Comparison of ENCODE assay signal across 8 cellular contexts in the genomic region with DNA sequence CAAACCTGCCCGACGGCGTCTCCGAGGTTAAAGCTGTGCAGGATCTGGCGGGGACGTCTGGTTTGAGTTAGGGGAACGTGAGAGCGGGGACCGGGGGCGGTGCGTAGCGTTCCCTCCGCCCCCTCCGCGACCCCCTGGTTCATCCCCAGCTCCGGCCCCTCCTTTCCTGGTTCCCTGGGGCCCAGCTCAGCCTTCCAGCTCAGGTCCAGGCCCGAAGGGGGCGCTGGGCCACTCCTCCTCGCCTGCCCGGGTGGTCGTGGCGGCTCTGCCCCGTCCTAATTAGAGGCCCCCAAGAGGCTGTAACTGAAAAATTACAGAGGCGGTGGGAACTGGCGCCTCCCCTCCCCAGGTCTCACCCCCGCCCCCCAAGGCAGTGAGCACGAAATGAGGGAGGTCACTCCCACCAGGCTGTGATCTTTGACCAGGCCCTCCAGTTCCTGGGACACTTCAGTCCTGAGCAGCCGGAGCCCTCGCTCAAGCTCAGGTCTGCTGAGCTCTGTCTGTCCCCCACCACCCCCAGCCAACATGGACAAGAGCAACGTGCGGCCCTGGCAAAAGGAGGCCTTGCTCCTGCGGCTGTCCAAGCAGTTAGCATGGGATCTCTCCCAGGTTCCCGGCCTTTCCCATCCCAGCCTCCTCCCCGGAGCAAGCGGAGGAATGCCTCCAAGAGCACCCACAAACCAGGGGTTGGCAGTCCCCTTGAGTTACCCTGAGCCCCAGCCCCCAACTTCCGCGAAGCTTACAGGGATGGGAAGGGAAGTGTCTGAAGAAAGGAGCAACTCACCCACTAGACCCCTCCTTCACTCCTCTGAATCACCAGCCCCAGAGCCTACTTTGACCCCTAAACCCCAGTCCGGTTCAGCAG. TPM values are rescaled to one million over a fixed set of nuclear protein-coding genes. Genes with fewer than 3 reads are reported as not detected.
A peak's percentile ranks its signal among the peaks of the same experiment; 100 is the strongest.
DNase-seq lines count a peak whose midpoint lies in the region; ATAC-seq, FAIRE-seq and TF ChIP-seq lines count a peak whose summit lies in the region.

No MANE protein-coding gene starts in this region.

- no peak for TF ChIP-seq POLR2A in GM12892 (IDR thresholded peaks at IDR 0.05; ENCODE audit: low read depth, low read length)

- peak overlapping the region; percentile 89 for H2AFZ ChIP-seq in GM23338

- POLR2A ChIA-PET in activated CD8-positive, alpha-beta T cell treated with anti-CD3 and anti-CD28 coated beads, Interleukin-2, amount 10 ng/mL, durations not matched to agents 7 days and 5 days (lab: Charles Lee) = interaction anchor here (0.9 to 3.7 kb wide), 13 partner anchors 11 to 59 kb away, joined by 3 to 45 read pairs (median 7); a partner anchor contains a TSS

- no peaks in the 10 kb centered on the region for H3K27me3 ChIP-seq in GM23338 (ENCODE audit: insufficient read depth)
- H3K27me3 ChIP-seq in right atrium auricular region = no peaks in the 10 kb centered on the region
- H3K27me3 ChIP-seq in skeletal muscle satellite cell (ENCODE audit: control insufficient read depth, insufficient read depth, low read length) = peaks cover 20% of the 10 kb centered on the region

- TF ChIP-seq CTCF in GM23338 (conservative IDR thresholded peaks at IDR 0.05; ENCODE audit: low read depth in 2 of 2) (peak; percentile 48 to 71), right atrium auricular region (IDR thresholded peaks at IDR 0.05) (no peak), GM20000 (IDR thresholded peaks at IDR 0.05; ENCODE audit: extremely low read depth, missing control alignments) (no peak)

- no peak for FAIRE-seq in GM12892 (lab: Jason Lieb, UNC)

- H3K27me3 Mint-ChIP-seq in GM23338 (ENCODE audit: insufficient read depth, low read depth, poor library complexity) = peaks cover 16% of the 10 kb centered on the region
- no peaks in the 10 kb centered on the region for H3K27me3 Mint-ChIP-seq in activated CD8-positive, alpha-beta T cell treated with anti-CD3 and anti-CD28 coated beads, Interleukin-2, amount 10 ng/mL, durations not matched to agents 7 days and 5 days (ENCODE audit: low read depth)

- CTCF ChIA-PET in activated CD8-positive, alpha-beta T cell treated with anti-CD3 and anti-CD28 coated beads, Interleukin-2, amount 10 ng/mL, durations not matched to agents 7 days and 5 days (lab: Charles Lee) = interaction anchor here (1.0 to 6.3 kb wide), 14 partner anchors 9 to 364 kb away, joined by 3 to 194 read pairs (median 31); a partner anchor contains a TSS

- peak overlapping the region; percentile 43 for H3K9ac ChIP-seq in skeletal muscle satellite cell (ENCODE audit: low read depth, low read length)

- H4K20me1 ChIP-seq in GM23338 (replicated peaks; ENCODE audit: insufficient read depth) = no peaks in the 10 kb centered on the region

- peaks cover 37% of the 10 kb centered on the region for H3K4me1 Mint-ChIP-seq in GM23338
- peaks cover 44% of the 10 kb centered on the region for H3K4me1 Mint-ChIP-seq in activated CD8-positive, alpha-beta T cell treated with anti-CD3 and anti-CD28 coated beads, Interleukin-2, amount 10 ng/mL, durations not matched to agents 7 days and 5 days (ENCODE audit: low read depth)

- H3K9me3 Mint-ChIP-seq in GM23338 = peaks cover 2% of the 10 kb centered on the region; the same call in 2 of the 3 replicates
- no peaks in the 10 kb centered on the region for H3K9me3 Mint-ChIP-seq in activated CD8-positive, alpha-beta T cell treated with anti-CD3 and anti-CD28 coated beads, Interleukin-2, amount 10 ng/mL, durations not matched to agents 7 days and 5 days (ENCODE audit: insufficient read depth)

- H3F3A ChIP-seq in GM23338 (replicated peaks; ENCODE audit: low read depth) = peaks cover 13% of the 10 kb centered on the region; the same call in 1 of the 2 replicates

- no peaks in the 10 kb centered on the region for H3K36me3 ChIP-seq in GM23338 (ENCODE audit: insufficient read depth)
- no peaks in the 10 kb centered on the region for H3K36me3 ChIP-seq in right atrium auricular region
- H3K36me3 ChIP-seq in skeletal muscle satellite cell (ENCODE audit: insufficient read depth, low read length) = no peaks in the 10 kb centered on the region

- peaks cover 5% of the 10 kb centered on the region; the same call in 2 of the 3 replicates for H3K36me3 Mint-ChIP-seq in GM23338 (ENCODE audit: low read depth)
- H3K36me3 Mint-ChIP-seq in activated CD8-positive, alpha-beta T cell treated with anti-CD3 and anti-CD28 coated beads, Interleukin-2, amount 10 ng/mL, durations not matched to agents 7 days and 5 days (ENCODE audit: low read depth) = peaks cover 25% of the 10 kb centered on the region

- H3K4me2 ChIP-seq in GM23338 (peak overlapping the region; percentile 89), skeletal muscle satellite cell (ENCODE audit: low read length) (peak overlapping the region; percentile 66)

- peak; percentile 82 for DNase-seq in GM23338 (ENCODE audit: low spot score)
- DNase-seq in activated CD8-positive, alpha-beta T cell treated with anti-CD3 and anti-CD28 coated beads, Interleukin-2, amount 10 ng/mL, durations not matched to agents 7 days and 5 days = no peak
- DNase-seq in right atrium auricular region (ENCODE audit: low spot score) = no peak
- no peak for DNase-seq in GM12892 (ENCODE audit: insufficient read length)
- no peak for DNase-seq in activated CD4-positive, alpha-beta T cell treated with anti-CD3 and anti-CD28 coated beads, Interleukin-2, amount 50 U/mL, for 48 hours
- DNase-seq in GM20000 (ENCODE audit: low spot score) = no peak
- DNase-seq in NCI-H526 treated with DMSO at 0.1 percent for 48 hours (lab: John Stamatoyannopoulos, UW) = no peak

- H3K27ac Mint-ChIP-seq in GM23338 = peak overlapping the region; percentile 82
- peak overlapping the region; percentile 99 for H3K27ac Mint-ChIP-seq in activated CD8-positive, alpha-beta T cell treated with anti-CD3 and anti-CD28 coated beads, Interleukin-2, amount 10 ng/mL, durations not matched to agents 7 days and 5 days

- no peaks in the 10 kb centered on the region for H3K79me2 ChIP-seq in GM23338 (replicated peaks; ENCODE audit: insufficient read depth)

- peaks cover 29% of the 10 kb centered on the region for H3K4me1 ChIP-seq in GM23338 (ENCODE audit: insufficient read depth)
- H3K4me1 ChIP-seq in right atrium auricular region = peaks cover 0 to 57% of the 10 kb centered on the region in 2 donors
- H3K4me1 ChIP-seq in skeletal muscle satellite cell (ENCODE audit: control insufficient read depth, insufficient read depth, low read length) = peaks cover 35% of the 10 kb centered on the region

- ATAC-seq in GM23338 = peak; percentile 12
- no peak for ATAC-seq in activated CD8-positive, alpha-beta T cell treated with anti-CD3 and anti-CD28 coated beads, Interleukin-2, amount 10 ng/mL, durations not matched to agents 7 days and 5 days

- no peaks in the 10 kb centered on the region for H3K9me2 ChIP-seq in GM23338 (ENCODE audit: insufficient read depth)

- H3K4me3 Mint-ChIP-seq in GM23338 = peak overlapping the region; percentile 81
- H3K4me3 Mint-ChIP-seq in activated CD8-positive, alpha-beta T cell treated with anti-CD3 and anti-CD28 coated beads, Interleukin-2, amount 10 ng/mL, durations not matched to agents 7 days and 5 days = peak overlapping the region; percentile 87

- no peaks in the 10 kb centered on the region for H3K9me3 ChIP-seq in right atrium auricular region
- H3K9me3 ChIP-seq in skeletal muscle satellite cell (replicated peaks; ENCODE audit: low read length) = no peaks in the 10 kb centered on the region

- H3K4me3 ChIP-seq in GM23338 (peak overlapping the region; percentile 80), right atrium auricular region (peak overlapping the region; percentile 36 to 58), skeletal muscle satellite cell (ENCODE audit: low read length) (peak overlapping the region; percentile 38)

- peak overlapping the region; percentile 97 for H3K27ac ChIP-seq in GM23338 (ENCODE audit: low read depth)
- H3K27ac ChIP-seq in right atrium auricular region = peak overlapping the region; percentile 90 to 94

RNA-seq across cellular contexts. Expression of a gene that starts 3.3 kb away (rescaled TPM):
- 2.0 and 3.8 TPM in 2 replicates for total RNA-seq in GM23338 (2014; rRNA removed; shearing (Covaris generic))
- polyA plus RNA-seq in GM23338 (2016; fragmentation: Nextera tagmentation; extraction: Ambion mirVana) = 2.4 and 2.7 TPM in 2 replicates
- total RNA-seq in activated CD8-positive, alpha-beta T cell treated with anti-CD3 and anti-CD28 coated beads, Interleukin-2, amount 10 ng/mL, durations not matched to agents 7 days and 5 days = 10 to 100 TPM; 79.5 to 80.8 TPM
- total RNA-seq in right atrium auricular region = 10 to 100 TPM in 1 of 2 donors, 1 to 10 TPM in 1; 7.6 to 10.7 TPM
- total RNA-seq in skeletal muscle satellite cell (2012; rRNA removed) = 138 and 141 TPM in 2 replicates
- not detected for polyA plus RNA-seq in GM12892 (2012; ENCODE audit: missing spikeins)

RNA-seq across cellular contexts. Expression of a gene that starts 21.9 kb away (rescaled TPM):
- 4.4 and 5.0 TPM in 2 replicates for total RNA-seq in GM23338 (2014; rRNA removed; shearing (Covaris generic))
- 1.0 and 1.2 TPM in 2 replicates for polyA plus RNA-seq in GM23338 (2016; fragmentation: Nextera tagmentation; extraction: Ambion mirVana)
- total RNA-seq in activated CD8-positive, alpha-beta T cell treated with anti-CD3 and anti-CD28 coated beads, Interleukin-2, amount 10 ng/mL, durations not matched to agents 7 days and 5 days = not detected
- 1 to 10 TPM; 1.4 to 5.5 TPM for total RNA-seq in right atrium auricular region
- 0.22 TPM in 1 of 2 replicates, not detected in the other for total RNA-seq in skeletal muscle satellite cell (2012; rRNA removed)
- not detected for polyA plus RNA-seq in GM12892 (2012; ENCODE audit: missing spikeins)

RNA-seq across cellular contexts. Expression of a gene that starts 22.7 kb away (rescaled TPM):
- 3.7 and 8.2 TPM in 2 replicates for total RNA-seq in GM23338 (2014; rRNA removed; shearing (Covaris generic))
- polyA plus RNA-seq in GM23338 (2016; fragmentation: Nextera tagmentation; extraction: Ambion mirVana) = 1.9 and 2.5 TPM in 2 replicates
- 1 to 10 TPM; 1.3 TPM for total RNA-seq in activated CD8-positive, alpha-beta T cell treated with anti-CD3 and anti-CD28 coated beads, Interleukin-2, amount 10 ng/mL, durations not matched to agents 7 days and 5 days
- 1 to 10 TPM; 1.0 to 5.9 TPM for total RNA-seq in right atrium auricular region
- 45.1 and 55.7 TPM in 2 replicates for total RNA-seq in skeletal muscle satellite cell (2012; rRNA removed)
- not detected for polyA plus RNA-seq in GM12892 (2012; ENCODE audit: missing spikeins)

RNA-seq across cellular contexts. Expression of a gene that starts 24.6 kb away (rescaled TPM):
- 75.0 and 87.0 TPM in 2 replicates for total RNA-seq in GM23338 (2014; rRNA removed; shearing (Covaris generic))
- polyA plus RNA-seq in GM23338 (2016; fragmentation: Nextera tagmentation; extraction: Ambion mirVana) = 71.5 and 75.6 TPM in 2 replicates
- 10 to 100 TPM; 46.6 to 58.6 TPM for total RNA-seq in activated CD8-positive, alpha-beta T cell treated with anti-CD3 and anti-CD28 coated beads, Interleukin-2, amount 10 ng/mL, durations not matched to agents 7 days and 5 days
- total RNA-seq in right atrium auricular region = 100 to 1,000 TPM in 1 of 2 donors, 10 to 100 TPM in 1; 68.1 to 100 TPM
- 181 and 287 TPM in 2 replicates for total RNA-seq in skeletal muscle satellite cell (2012; rRNA removed)
- polyA plus RNA-seq in GM12892 (2012; ENCODE audit: missing spikeins) = 25.8 TPM

RNA-seq across cellular contexts. Expression of a gene that starts 31.4 kb away (rescaled TPM):
- total RNA-seq in GM23338 (2014; rRNA removed; shearing (Covaris generic)) = 53.6 and 59.1 TPM in 2 replicates
- 61.7 and 62.2 TPM in 2 replicates for polyA plus RNA-seq in GM23338 (2016; fragmentation: Nextera tagmentation; extraction: Ambion mirVana)
- 10 to 100 TPM; 53.2 to 57.1 TPM for total RNA-seq in activated CD8-positive, alpha-beta T cell treated with anti-CD3 and anti-CD28 coated beads, Interleukin-2, amount 10 ng/mL, durations not matched to agents 7 days and 5 days
- 10 to 100 TPM; 19.2 to 33.3 TPM for total RNA-seq in right atrium auricular region
- 61.3 and 63.8 TPM in 2 replicates for total RNA-seq in skeletal muscle satellite cell (2012; rRNA removed)
- polyA plus RNA-seq in GM12892 (2012; ENCODE audit: missing spikeins) = 24.6 TPM

Comparison
In these comparisons a context has a peak if more than half of its experiments do, and no peak if none do; other contexts are left out.
1. CTCF ChIP-seq: peak in GM23338 (2 of 2); none in right atrium auricular region (0 of 2) and GM20000 (single experiment).
2. RNA of a gene that starts 3.3 kb away (total RNA-seq): 79.5 to 80.8 TPM in activated CD8-positive, alpha-beta T cell treated with anti-CD3 and anti-CD28 coated beads, Interleukin-2, amount 10 ng/mL, durations not matched to agents 7 days and 5 days; 7.6 to 10.7 TPM in right atrium auricular region and 2.0 to 3.8 TPM in GM23338; every median in the first group is over 4 times any median in the second.
3. Peak in every context shown above with its lines, with median percentiles within 50 percentile points of each other: H3K4me3 ChIP-seq.